Comparison of ENCODE assay signal across 1 cellular context in genomic region chr6:25882066-25882496, GRCh38.
A peak's percentile ranks its signal among the peaks of the same experiment; 100 is the strongest.
TF ChIP-seq lines count a peak whose summit lies in the region.

No MANE protein-coding gene starts in this region.

TF ChIP-seq in A549, 52 proteins besides CTCF, POLR2A, EP300 and RAD21:
- TF ChIP-seq E2F6 (IDR thresholded peaks at IDR 0.05; ENCODE audit: borderline replicate concordance, low read depth) (no peak), HMGXB4 (CRISPR knock-in tag; IDR thresholded peaks at IDR 0.05; ENCODE audit: borderline replicate concordance) (no peak), MAX (IDR thresholded peaks at IDR 0.05) (peak; percentile 13; the same call in 1 of the 2 replicates), EHMT2 (IDR thresholded peaks at IDR 0.05; ENCODE audit: low read depth) (no peak), SMC3 (IDR thresholded peaks at IDR 0.05) (peak; percentile 21; the same call in 1 of the 3 replicates), POLR2AphosphoS2 (conservative IDR thresholded peaks at IDR 0.05; ENCODE audit: low read length) (no peak)
TF ChIP-seq in A549: peak in this region for 2.
